ENCODE assay signal across 21 cellular contexts in genomic region chr18:7727381-7728076, GRCh38.
"Had no signal": no experiment of that assay in that cellular context is flagged by ENCODE, and none has a peak within 500 bp of the region (broad histone marks: within the 10 kb centered on the region; RNA-seq: fewer than 3 reads in every experiment).

No MANE protein-coding gene starts in this region.

- H3K27ac ChIP-seq: gastroesophageal sphincter, hepatocyte, neural progenitor cell, ovary, right lobe of liver, suprapubic skin, thyroid gland, upper lobe of left lung, uterus had no signal

- H3K36me3 ChIP-seq: gastroesophageal sphincter, neural progenitor cell, ovary, right lobe of liver, suprapubic skin, thyroid gland, upper lobe of left lung, uterus had no signal

- H3K4me3 ChIP-seq: gastroesophageal sphincter, hepatocyte, neural progenitor cell, ovary, right lobe of liver, suprapubic skin, thyroid gland, upper lobe of left lung, uterus had no signal

- H3K4me1 ChIP-seq: right lobe of liver, uterus had no signal

- H3K27me3 ChIP-seq: gastroesophageal sphincter, hepatocyte, neural progenitor cell, ovary, right lobe of liver, suprapubic skin, thyroid gland, upper lobe of left lung, uterus had no signal

- H3K27ac Mint-ChIP-seq: endodermal cell; natural killer cell; neural progenitor cell; stimulated activated effector memory CD8-positive, alpha-beta T cell treated with anti-CD3 and anti-CD28 coated beads, Interleukin-12 subunit alpha, Interleukin-12 subunit beta, amount 100 ng/mL, for 72 hours had no signal

- H3K9me3 ChIP-seq: gastroesophageal sphincter, ovary, right lobe of liver, suprapubic skin, thyroid gland, upper lobe of left lung, uterus had no signal

- H3K36me3 Mint-ChIP-seq: natural killer cell; neural progenitor cell; stimulated activated effector memory CD8-positive, alpha-beta T cell treated with anti-CD3 and anti-CD28 coated beads, Interleukin-12 subunit alpha, Interleukin-12 subunit beta, amount 100 ng/mL, for 72 hours had no signal

- H3K9ac ChIP-seq: neural progenitor cell had no signal

- DNase-seq: cerebellar nuclear complex; dermis blood vessel endothelial cell; glutamatergic neuron; kidney; left cardiac atrium; natural killer cell; nucleus accumbens; ovary; right lobe of liver; stimulated activated CD4-positive, alpha-beta T cell treated with anti-CD3 and anti-CD28 coated beads, Interleukin-4, amount 100 ng/mL, for 1 hour; stimulated activated CD8-positive, alpha-beta memory T cell treated with anti-CD3 and anti-CD28 coated beads, Interleukin-4, amount 100 ng/mL, for 48 hours; stimulated activated naive CD8-positive, alpha-beta T cell treated with anti-CD3 and anti-CD28 coated beads, Interleukin-15, Interleukin-2, amounts not matched to agents 100 U/mL and 50 U/mL, for 24 hours; thyroid gland; upper lobe of left lung; uterus had no signal

- H3K4me3 Mint-ChIP-seq: endodermal cell; natural killer cell; neural progenitor cell; stimulated activated effector memory CD8-positive, alpha-beta T cell treated with anti-CD3 and anti-CD28 coated beads, Interleukin-12 subunit alpha, Interleukin-12 subunit beta, amount 100 ng/mL, for 72 hours had no signal

- ATAC-seq: gastroesophageal sphincter; natural killer cell; right lobe of liver; stimulated activated effector memory CD8-positive, alpha-beta T cell treated with anti-CD3 and anti-CD28 coated beads, Interleukin-12 subunit alpha, Interleukin-12 subunit beta, amount 100 ng/mL, for 72 hours; stimulated activated naive CD8-positive, alpha-beta T cell treated with anti-CD3 and anti-CD28 coated beads, Interleukin-15, Interleukin-2, amounts not matched to agents 100 U/mL and 50 U/mL, for 24 hours had no signal

- H3K4me1 Mint-ChIP-seq: natural killer cell; neural progenitor cell; stimulated activated effector memory CD8-positive, alpha-beta T cell treated with anti-CD3 and anti-CD28 coated beads, Interleukin-12 subunit alpha, Interleukin-12 subunit beta, amount 100 ng/mL, for 72 hours had no signal

- H3K9me3 Mint-ChIP-seq: neural progenitor cell had no signal
